ENCODE assay signal across 17 cellular contexts in the genomic region with DNA sequence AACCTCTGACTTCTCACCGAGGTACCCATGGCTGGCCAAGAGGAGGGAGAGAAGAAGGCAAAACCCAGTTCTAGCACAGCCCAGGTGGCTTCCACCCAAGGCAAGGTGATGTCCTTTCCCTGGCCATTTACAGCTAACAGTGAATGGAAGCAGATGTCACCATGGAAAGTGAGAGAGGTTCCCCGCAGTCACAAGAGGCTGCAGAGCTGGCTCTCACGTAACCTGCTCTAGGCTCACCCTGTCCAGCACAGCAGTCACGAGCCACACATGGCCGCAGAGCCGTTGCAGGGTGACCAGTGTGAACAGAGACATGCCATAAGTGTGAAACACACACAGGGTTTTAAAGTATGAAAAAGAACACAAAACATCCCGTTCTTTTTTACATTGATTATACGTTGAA.
DNase-seq lines count a peak whose midpoint lies in the region; ATAC-seq and TF ChIP-seq lines count a peak whose summit lies in the region.
"Had no signal": no experiment of that assay in that cellular context is flagged by ENCODE, and none has a peak within 500 bp of the region (broad histone marks: within the 10 kb centered on the region; RNA-seq: fewer than 3 reads in every experiment).

No MANE protein-coding gene starts in this region.

- in situ Hi-C loops in G401 (cut with HindIII; ENCODE audit: low sequenced_read_pairs) = no loop called here

- H2AFZ ChIP-seq in SK-N-SH (ENCODE audit: low read depth) = no peak overlapping the region

- DNase-seq in G401 (ENCODE audit: low spot score) = peak; percentile 27
- DNase-seq in esophagus muscularis mucosa (ENCODE audit: extremely low spot score) = no peak
- DNase-seq in lower lobe of right lung = peak; percentile 38
- DNase-seq in stomach = no peak
- DNase-seq in activated CD8-positive, alpha-beta memory T cell treated with anti-CD3 and anti-CD28 coated beads, Interleukin-2, amount 50 U/mL, for 4 hours = no peak
- DNase-seq in NCI-H2171 treated with DMSO at 0.1 percent for 48 hours (lab: John Stamatoyannopoulos, UW) = no peak
- no peak for DNase-seq in SK-N-SH
- no peak for DNase-seq in NCI-H2081 treated with DMSO at 0.1 percent for 48 hours (lab: John Stamatoyannopoulos, UW)
- DNase-seq: Caco-2, DMS53, NCI-H146, NCI-H345, NCI-H69 had no signal

- H3K36me3 ChIP-seq in esophagus muscularis mucosa = peaks cover 57 to 80% (median 79%) of the 10 kb centered on the region in 4 donors
- H3K36me3 ChIP-seq in lower lobe of right lung = peaks cover 81% of the 10 kb centered on the region
- peaks cover 56 to 78% (median 76%) of the 10 kb centered on the region in 4 donors for H3K36me3 ChIP-seq in stomach
- H3K36me3 ChIP-seq in SK-N-SH (replicated peaks in 1 of 2; ENCODE audit: control insufficient read depth in 1 of 2, insufficient read depth in 2 of 2, low read length in 1 of 2) = peaks cover 24 to 58% of the 10 kb centered on the region in 2 experiments
- H3K36me3 ChIP-seq: HAP-1 had no signal

- H3K79me2 ChIP-seq in SK-N-SH (ENCODE audit: insufficient read depth) = peaks cover 13% of the 10 kb centered on the region

- CTCF ChIA-PET in SK-N-SH (lab: Yijun Ruan, JAX) = interaction anchor here (1.0 to 1.8 kb wide), 2 partner anchors 13 to 44 kb away, joined by 3 to 6 read pairs; no protein-coding TSS in a partner anchor

- H3F3A ChIP-seq in SK-N-SH (replicated peaks; ENCODE audit: insufficient read depth) = peaks cover 4% of the 10 kb centered on the region

- TF ChIP-seq EP300 in esophagus muscularis mucosa (IDR thresholded peaks at IDR 0.05) (no peak), stomach (IDR thresholded peaks at IDR 0.05) (no peak), SK-N-SH (IDR thresholded peaks at IDR 0.05; ENCODE audit: borderline replicate concordance in 1 of 2, low read depth in 1 of 2, low read length in 1 of 2) (no peak)

- TF ChIP-seq CTCF in esophagus muscularis mucosa (IDR thresholded peaks at IDR 0.05) = no peak
- no peak for TF ChIP-seq CTCF in lower lobe of right lung (IDR thresholded peaks at IDR 0.05)
- no peak for TF ChIP-seq CTCF in stomach (IDR thresholded peaks at IDR 0.05)
- no peak for TF ChIP-seq CTCF in SK-N-SH (IDR thresholded peaks at IDR 0.05)

- H3K9me3 ChIP-seq in esophagus muscularis mucosa (no peaks in the 10 kb centered on the region), lower lobe of right lung (no peaks in the 10 kb centered on the region), stomach (no peaks in the 10 kb centered on the region), SK-N-SH (no peaks in the 10 kb centered on the region)
- H3K9me3 ChIP-seq: Caco-2, HAP-1 had no signal

- H3K27me3 ChIP-seq in esophagus muscularis mucosa (no peaks in the 10 kb centered on the region), lower lobe of right lung (ENCODE audit: low read depth) (no peaks in the 10 kb centered on the region), stomach (no peaks in the 10 kb centered on the region), SK-N-SH (ENCODE audit: insufficient read depth) (no peaks in the 10 kb centered on the region)

- POLR2A ChIA-PET in SK-N-SH (lab: Yijun Ruan, JAX) = interaction anchor here (0.6 kb wide), 1 partner anchor 39 kb away, joined by 3 read pairs; no protein-coding TSS in a partner anchor

- H3K9ac ChIP-seq in SK-N-SH = no peak overlapping the region

- ATAC-seq in lower lobe of right lung = no peak
- ATAC-seq: GM12878 had no signal

- H3K4me1 ChIP-seq in esophagus muscularis mucosa = peaks cover 85 to 100% (median 100%) of the 10 kb centered on the region in 4 donors
- H3K4me1 ChIP-seq in lower lobe of right lung = peaks cover 59% of the 10 kb centered on the region
- peaks cover 15 to 61% (median 32%) of the 10 kb centered on the region in 4 donors for H3K4me1 ChIP-seq in stomach
- H3K4me1 ChIP-seq in SK-N-SH (ENCODE audit: control insufficient read depth in 1 of 2, insufficient read depth in 2 of 2, low read depth in 1 of 2, low read length in 1 of 2) = peaks cover 10 to 23% of the 10 kb centered on the region in 2 experiments; a peak in 2 of 4 replicates
- H3K4me1 ChIP-seq: Caco-2, HAP-1 had no signal

- 81% methylated on average over 8 of the region's 8 CpGs for WGBS in esophagus muscularis mucosa
- WGBS in stomach, 5 donors = 83 to 93% (median 92%) methylated on average over 8 of the region's 8 CpGs
- 95% methylated on average over 8 of the region's 8 CpGs for WGBS in SK-N-SH (ENCODE audit: low lambda C conversion rate)

- H3K4me3 ChIP-seq in esophagus muscularis mucosa = no peak overlapping the region
- no peak overlapping the region for H3K4me3 ChIP-seq in lower lobe of right lung
- no peak overlapping the region for H3K4me3 ChIP-seq in stomach
- no peak overlapping the region for H3K4me3 ChIP-seq in SK-N-SH (ENCODE audit: low read depth in 2 of 2, low read length in 1 of 2)
- H3K4me3 ChIP-seq: GM12878, HAP-1 had no signal

- intact Hi-C loops in esophagus muscularis mucosa (cut with DNase I) = no loop called here
- intact Hi-C loops in lower lobe of right lung (cut with DNase I) = no loop called here
- intact Hi-C loops in stomach (cut with DNase I; ENCODE audit: low total_unique reads) = no loop called here

- peak overlapping the region; percentile 83 to 90 (median 88) for H3K27ac ChIP-seq in esophagus muscularis mucosa (replicated peaks in 1 of 4)
- H3K27ac ChIP-seq in lower lobe of right lung = peak overlapping the region; percentile 40
- peak overlapping the region in 3 of 5 donors; percentile 36 to 84 (median 58) for H3K27ac ChIP-seq in stomach
- no peak overlapping the region for H3K27ac ChIP-seq in SK-N-SH (ENCODE audit: low read depth in 2 of 2, low read length in 1 of 2)
- H3K27ac ChIP-seq: C4-2B, RWPE1 had no signal

- H4K20me1 ChIP-seq in SK-N-SH (ENCODE audit: insufficient read depth) = peaks cover 30% of the 10 kb centered on the region

- H3K4me2 ChIP-seq in SK-N-SH = no peak overlapping the region

- TF ChIP-seq POLR2A in esophagus muscularis mucosa (IDR thresholded peaks at IDR 0.05; ENCODE audit: low read depth) (no peak), stomach (IDR thresholded peaks at IDR 0.05) (no peak)

- TF ChIP-seq RAD21 in SK-N-SH (IDR thresholded peaks at IDR 0.05; ENCODE audit: low read length) = no peak

- no peaks in the 10 kb centered on the region for H3K9me2 ChIP-seq in SK-N-SH

TF ChIP-seq in SK-N-SH, 30 proteins besides CTCF, POLR2A, EP300 and RAD21:
- TF ChIP-seq FOXJ3 (CRISPR knock-in tag; IDR thresholded peaks at IDR 0.05) = no peak
- no peak for TF ChIP-seq SMC3 (IDR thresholded peaks at IDR 0.05; ENCODE audit: low read depth, low read length)
- no peak for TF ChIP-seq SIN3A (IDR thresholded peaks at IDR 0.05; ENCODE audit: borderline replicate concordance, low read depth, low read length)
- no peak for TF ChIP-seq FOSL2 (IDR thresholded peaks at IDR 0.05; ENCODE audit: borderline replicate concordance, low read depth)
- no peak for TF ChIP-seq YY1 (IDR thresholded peaks at IDR 0.05; ENCODE audit: low read depth)
- no peak for TF ChIP-seq RCOR1 (IDR thresholded peaks at IDR 0.05; ENCODE audit: low read length)
- TF ChIP-seq POLR2AphosphoS5 (IDR thresholded peaks at IDR 0.05; ENCODE audit: low read depth, low read length) = no peak
- no peak for TF ChIP-seq CHD2 (IDR thresholded peaks at IDR 0.05; ENCODE audit: low read length, partially characterized antibody)

Comparison
In these comparisons a context has a peak if more than half of its experiments do, and no peak if none do; other contexts are left out.
1. DNase-seq: peak in G401 (single experiment) and lower lobe of right lung (single experiment); none in esophagus muscularis mucosa (single experiment), stomach (single experiment), activated CD8-positive, alpha-beta memory T cell treated with anti-CD3 and anti-CD28 coated beads, Interleukin-2, amount 50 U/mL, for 4 hours (single experiment), NCI-H2171 treated with DMSO at 0.1 percent for 48 hours (single experiment), SK-N-SH (single experiment) and NCI-H2081 treated with DMSO at 0.1 percent for 48 hours (single experiment).
2. H3K27ac ChIP-seq: peak in esophagus muscularis mucosa (4 of 4), lower lobe of right lung (single experiment) and stomach (3 of 5); none in SK-N-SH (0 of 2).